9 cellular contexts compared by ENCODE assay signal in the genomic region with DNA sequence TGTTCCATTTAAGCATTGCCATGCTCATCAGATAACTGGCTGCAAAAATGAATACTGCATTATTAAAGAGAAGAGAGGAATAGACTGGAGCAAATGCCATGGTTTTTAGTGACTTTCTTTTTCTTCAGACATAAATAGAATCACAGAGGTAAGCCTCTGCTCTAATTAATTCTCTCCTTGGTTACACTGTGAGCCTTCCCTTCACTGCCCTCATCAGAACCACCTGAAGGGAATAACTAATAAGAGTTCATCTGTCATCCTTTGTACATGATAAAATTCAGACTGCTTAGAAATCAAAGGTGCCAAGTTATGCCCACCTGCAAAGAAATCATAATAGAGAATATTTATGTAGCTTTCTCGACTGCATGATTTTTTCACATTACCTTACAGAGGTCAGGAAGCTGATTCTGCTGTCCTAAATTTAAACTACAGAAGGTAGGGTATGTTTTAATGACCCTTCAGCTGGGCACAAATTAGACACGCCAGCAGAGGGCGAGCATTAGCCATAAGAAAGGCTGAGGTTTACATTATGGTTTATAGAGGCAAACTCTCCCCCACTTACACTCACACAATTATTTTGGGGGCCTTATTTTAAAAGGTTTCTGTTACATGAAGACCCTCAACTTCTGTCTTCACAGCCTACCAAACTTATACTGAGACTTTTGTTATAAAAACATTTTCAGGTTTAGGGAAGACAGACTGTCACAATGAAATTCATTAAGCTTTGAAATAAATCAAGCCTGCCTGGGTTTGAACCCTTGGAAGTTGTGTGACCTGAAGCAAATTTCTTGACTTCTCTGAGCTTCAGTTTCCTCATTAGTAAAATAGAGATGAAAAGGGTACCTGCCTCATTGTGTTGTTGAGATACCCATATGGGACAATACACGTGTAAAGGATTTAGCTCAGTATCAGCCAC. TPM values are rescaled to one million over a fixed set of nuclear protein-coding genes. Genes with fewer than 3 reads are reported as not detected.
DNase-seq lines count a peak whose midpoint lies in the region; ATAC-seq and TF ChIP-seq lines count a peak whose summit lies in the region.
"Had no signal": no experiment of that assay in that cellular context is flagged by ENCODE, and none has a peak within 500 bp of the region (broad histone marks: within the 10 kb centered on the region; RNA-seq: fewer than 3 reads in every experiment).

No MANE protein-coding gene starts in this region.

- ATAC-seq in HG02623 (IDR thresholded peaks at IDR 0.05; ENCODE audit: unreplicated experiment), result no peak

- no peaks in the 10 kb centered on the region for H3K4me1 ChIP-seq in sigmoid colon
- H3K4me1 ChIP-seq in uterus, result no peaks in the 10 kb centered on the region

- no peak for TF ChIP-seq EP300 in sigmoid colon (IDR thresholded peaks at IDR 0.05)

- TF ChIP-seq CTCF in AG10803 (conservative IDR thresholded peaks at IDR 0.05; ENCODE audit: low read length) (peak; percentile 28), GM13977 (IDR thresholded peaks at IDR 0.05; ENCODE audit: extremely low read depth, insufficient read depth, missing control alignments) (peak; percentile 52), fibroblast of mammary gland (conservative IDR thresholded peaks at IDR 0.05; ENCODE audit: control insufficient read depth, insufficient read depth, low read depth, low read length) (peak; percentile 54), sigmoid colon (IDR thresholded peaks at IDR 0.05) (peak in 3 of 4 experiments; percentile 21 to 42 (median 21)), uterus (IDR thresholded peaks at IDR 0.05) (no peak)

- H3K27ac ChIP-seq in sigmoid colon (no peak overlapping the region), uterus (no peak overlapping the region)

- H3K4me3 ChIP-seq in AG10803 (ENCODE audit: low read length) (no peak overlapping the region), fibroblast of mammary gland (ENCODE audit: control insufficient read depth, low read depth, low read length) (no peak overlapping the region), sigmoid colon (no peak overlapping the region), uterus (no peak overlapping the region), H7 (ENCODE audit: insufficient read depth, low read depth, low read length) (no peak overlapping the region)

- H3K36me3 ChIP-seq in sigmoid colon, result no peaks in the 10 kb centered on the region
- H3K36me3 ChIP-seq in uterus, result no peaks in the 10 kb centered on the region
- no peaks in the 10 kb centered on the region for H3K36me3 ChIP-seq in H7 (replicated peaks; ENCODE audit: control insufficient read depth, insufficient read depth, low read length)

- no peaks in the 10 kb centered on the region for H3K27me3 ChIP-seq in sigmoid colon
- H3K27me3 ChIP-seq in uterus, result no peaks in the 10 kb centered on the region
- H3K27me3 ChIP-seq in H7 (ENCODE audit: control insufficient read depth, insufficient read depth, low read length), result no peaks in the 10 kb centered on the region

- 24 to 33% methylated on average over 4 of the region's 4 CpGs for WGBS in sigmoid colon, 2 donors

- in situ Hi-C loops in GM13977 (cut with MboI; ENCODE audit: low pct_unique_long_range_greater_than_20kb, low sequenced_read_pairs, unreplicated experiment), result no loop called here

- no peak for DNase-seq in AG10803 (ENCODE audit: low read depth)
- DNase-seq in GM13977 (ENCODE audit: low spot score), result no peak
- DNase-seq in RPMI8226, result peak; percentile 73
- DNase-seq in fibroblast of mammary gland (ENCODE audit: low read depth), result peak; percentile 16
- no peak for DNase-seq in sigmoid colon
- DNase-seq in uterus, result no peak
- DNase-seq in H7, result no peak
- DNase-seq: activated naive CD8-positive, alpha-beta T cell treated with anti-CD3 and anti-CD28 coated beads, Interleukin-2, amount 10 ng/mL, durations not matched to agents 7 days and 5 days had no signal

- no peaks in the 10 kb centered on the region for H3K9me3 ChIP-seq in sigmoid colon
- H3K9me3 ChIP-seq in uterus, result no peaks in the 10 kb centered on the region

- TF ChIP-seq POLR2A in sigmoid colon (IDR thresholded peaks at IDR 0.05) (no peak), uterus (IDR thresholded peaks at IDR 0.05) (no peak)

- intact Hi-C loops in sigmoid colon (cut with DNase I) (no loop called here), uterus (cut with DNase I; ENCODE audit: low total_unique reads) (no loop called here)

RNA-seq across cellular contexts. Expression of gene UNC13C, which starts 15.3 kb away (rescaled TPM):
- total RNA-seq in sigmoid colon, result 1 to 10 TPM; 1.1 to 1.7 (median 1.6) TPM
- polyA plus RNA-seq in sigmoid colon, result under 1 TPM in 2 of 3 donors, not detected in 1; under 0.01 to 0.07 TPM
- 10 to 100 TPM in 1 of 4 donors, under 1 TPM in 1, not detected in 2; 0.21 to 16.8 TPM for total RNA-seq in uterus
- 0.03 TPM in 1 of 2 replicates, not detected in the other for total RNA-seq in H7 (2014; rRNA removed; shearing (Covaris generic))
- total RNA-seq: activated naive CD8-positive, alpha-beta T cell treated with anti-CD3 and anti-CD28 coated beads, Interleukin-2, amount 10 ng/mL, durations not matched to agents 7 days and 5 days had no signal

Comparison
In these comparisons a context has a peak if more than half of its experiments do, and no peak if none do; other contexts are left out.
1. DNase-seq: peak in RPMI8226 (single experiment) and fibroblast of mammary gland (single experiment); none in AG10803 (single experiment), GM13977 (single experiment), sigmoid colon (single experiment), uterus (0 of 2) and H7 (single experiment).
2. CTCF ChIP-seq: peak in AG10803 (single experiment), GM13977 (single experiment), fibroblast of mammary gland (single experiment) and sigmoid colon (3 of 4); none in uterus (0 of 4).